1 cellular context compared by ENCODE assay signal in the genomic region with DNA sequence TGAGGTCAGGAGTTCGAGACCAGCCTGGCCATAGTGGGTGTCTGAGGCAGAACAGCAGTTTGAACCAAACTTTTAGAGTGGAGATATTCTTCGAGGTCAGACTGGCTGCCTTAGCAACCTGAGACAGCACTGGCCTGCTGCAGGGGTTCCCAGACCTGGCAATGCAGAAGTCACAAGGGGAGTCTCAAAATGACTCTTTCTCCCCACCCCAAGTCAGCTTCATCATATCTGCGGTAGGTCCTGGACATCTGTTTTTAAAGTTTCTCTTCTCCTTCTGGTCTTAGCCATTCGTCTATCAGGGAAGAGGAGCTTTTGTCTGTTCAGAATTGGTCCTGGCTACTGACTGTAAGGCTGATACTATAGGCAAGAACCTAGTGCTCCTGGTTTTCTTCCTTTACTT.
TF ChIP-seq lines count a peak whose summit lies in the region.

No MANE protein-coding gene starts in this region.

TF ChIP-seq in H1, 55 proteins besides CTCF, POLR2A, EP300 and RAD21 (continued from another document):
- TF ChIP-seq USF2 (IDR thresholded peaks at IDR 0.05; ENCODE audit: low read length) (no peak), SP1 (IDR thresholded peaks at IDR 0.05; ENCODE audit: low read depth, low read length) (no peak), HDAC2 (IDR thresholded peaks at IDR 0.05; ENCODE audit: borderline replicate concordance in 1 of 2, low read depth in 2 of 2, low read length in 2 of 2) (no peak), NRF1 (IDR thresholded peaks at IDR 0.05; ENCODE audit: low read depth, low read length) (no peak)
- TF ChIP-seq, protein P1, sequence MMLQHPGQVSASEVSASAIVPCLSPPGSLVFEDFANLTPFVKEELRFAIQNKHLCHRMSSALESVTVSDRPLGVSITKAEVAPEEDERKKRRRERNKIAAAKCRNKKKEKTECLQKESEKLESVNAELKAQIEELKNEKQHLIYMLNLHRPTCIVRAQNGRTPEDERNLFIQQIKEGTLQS (IDR thresholded peaks at IDR 0.05; ENCODE audit: insufficient read depth, low read depth, low read length): no peak
TF ChIP-seq in H1: peak in this region for 0.
